8 cellular contexts compared by ENCODE assay signal in genomic region chr3:15427182-15427880, GRCh38. TPM values are rescaled to one million over a fixed set of nuclear protein-coding genes. Genes with fewer than 3 reads are reported as not detected.
DNase-seq lines count a peak whose midpoint lies in the region; TF ChIP-seq lines count a peak whose summit lies in the region.

Gene EAF1 (plus strand): TSS chr3:15427598. CDS start chr3:15427780, 182 bp downstream.
Gene METTL6 (minus strand): TSS chr3:15427544. CDS start chr3:15426511, 1,033 bp downstream.

- H3K9ac ChIP-seq in GM23248 (peak within 1 kb of the TSS; percentile 95), neuronal stem cell (ENCODE audit: low read depth, low read length, poor library complexity) (peak within 1 kb of the TSS; percentile 92)

- no peak within 1 kb of the TSS for H2BK15ac ChIP-seq in neuronal stem cell (ENCODE audit: low read length)

- H4K8ac ChIP-seq in neuronal stem cell (ENCODE audit: low read depth, low read length): peak within 1 kb of the TSS; percentile 54

- peak within 1 kb of the TSS; percentile 97 for H3K14ac ChIP-seq in neuronal stem cell (ENCODE audit: low read length)

- peak within 1 kb of the TSS; percentile 96 for H3K4me2 ChIP-seq in GM23248 (ENCODE audit: unreplicated experiment)
- peak within 1 kb of the TSS; percentile 75 for H3K4me2 ChIP-seq in neuronal stem cell (ENCODE audit: insufficient read depth, low read length, poor library complexity, severe bottlenecking)

- no peaks in the 10 kb centered on the region for H3K27me3 ChIP-seq in GM23248 (replicated peaks; ENCODE audit: insufficient read depth)
- no peaks in the 10 kb centered on the region for H3K27me3 ChIP-seq in neuronal stem cell (ENCODE audit: control insufficient read depth in 3 of 3, insufficient read depth in 3 of 3, low read depth in 1 of 3, low read length in 3 of 3)

- H3K27ac ChIP-seq in GM23248 (peak within 1 kb of the TSS; percentile 92), neuronal stem cell (replicated peaks; ENCODE audit: low read length) (peak within 1 kb of the TSS; percentile 69)

- H4K20me1 ChIP-seq in GM23248 (ENCODE audit: insufficient read depth): no peaks in the 10 kb centered on the region

- peak within 1 kb of the TSS; percentile 88 for H2BK5ac ChIP-seq in neuronal stem cell (ENCODE audit: low read length)

- no peak within 1 kb of the TSS for H3K4ac ChIP-seq in neuronal stem cell (ENCODE audit: low read length)

- DNase-seq in EH (ENCODE audit: low read depth): peak; percentile 82
- peak; percentile 91 for DNase-seq in GM23248
- peak; percentile 76 for DNase-seq in LHCN-M2 (ENCODE audit: low read depth)
- peak; percentile 78 for DNase-seq in SIG-M5 treated with dmso at 0.1 percent for 504 hours (lab: John Stamatoyannopoulos, UW; ENCODE audit: unreplicated experiment)
- DNase-seq in activated gamma-delta T cell treated with Interleukin-2 at 50 U/mL for 16 hours: peak; percentile 84
- peak; percentile 78 for DNase-seq in foreskin melanocyte
- DNase-seq in neuronal stem cell (ENCODE audit: low spot score): peak; percentile 65

- TF ChIP-seq CTCF in subcutaneous adipose tissue (IDR thresholded peaks at IDR 0.05; ENCODE audit: low read depth): no peak

- 1 to 2% methylated on average over 49 to 52 of the region's 52 CpGs for WGBS in GM23248 (ENCODE audit: low coverage in 1 of 2, low lambda C conversion rate in 2 of 2, missing lambda C conversion rate in 2 of 2), 2 experiments
- WGBS in neuronal stem cell (ENCODE audit: extremely low coverage in 2 of 2, insufficient read length in 2 of 2, insufficient replicate concordance in 1 of 2), 2 donors: no CpG with 5 or more reads among the region's 52 CpGs

- peak within 1 kb of the TSS; percentile 99 for H3K4me3 ChIP-seq in GM23248
- peak within 1 kb of the TSS; percentile 83 to 93 for H3K4me3 ChIP-seq in neuronal stem cell (ENCODE audit: low read length in 2 of 2)

- H3K4me1 ChIP-seq in GM23248 (ENCODE audit: insufficient read depth) (peaks cover 19% of the 10 kb centered on the region), neuronal stem cell (ENCODE audit: control insufficient read depth in 2 of 2, insufficient read depth in 1 of 2, low read depth in 1 of 2, low read length in 2 of 2) (peaks cover 6 to 7% of the 10 kb centered on the region in 2 donors)

- peak within 1 kb of the TSS; percentile 65 for H2AK5ac ChIP-seq in neuronal stem cell (ENCODE audit: low read depth, low read length)

- H3K23ac ChIP-seq in neuronal stem cell (ENCODE audit: low read depth, low read length, poor library complexity): peak within 1 kb of the TSS; percentile 63

- H3F3A ChIP-seq in GM23248 (ENCODE audit: insufficient read depth): peaks cover 14% of the 10 kb centered on the region; the same call in 1 of the 2 replicates

- in situ Hi-C loops in GM23248 (cut with MboI): loop anchor here (10.0 kb wide), 1 partner anchor 127 kb away; no protein-coding TSS in a partner anchor

- peaks cover 8% of the 10 kb centered on the region for H3K79me1 ChIP-seq in neuronal stem cell (ENCODE audit: low read depth, low read length)

- H3K18ac ChIP-seq in neuronal stem cell (ENCODE audit: low read length): peak within 1 kb of the TSS; percentile 99

- H3K79me2 ChIP-seq in GM23248 (ENCODE audit: insufficient read depth): peaks cover 81% of the 10 kb centered on the region

- H4K91ac ChIP-seq in neuronal stem cell (ENCODE audit: low read depth, low read length, poor library complexity): no peak within 1 kb of the TSS

- no peak within 1 kb of the TSS for H2BK12ac ChIP-seq in neuronal stem cell (ENCODE audit: low read length)

- no peaks in the 10 kb centered on the region for H3K9me2 ChIP-seq in GM23248 (ENCODE audit: insufficient read depth)

- H2BK120ac ChIP-seq in neuronal stem cell (ENCODE audit: low read depth, low read length): peak within 1 kb of the TSS; percentile 61

- H2AFZ ChIP-seq in GM23248 (peak within 1 kb of the TSS; percentile 97), neuronal stem cell (ENCODE audit: low read length) (peak within 1 kb of the TSS; percentile 98)

- H3K9me3 ChIP-seq in GM23248 (ENCODE audit: low read depth) (no peaks in the 10 kb centered on the region), neuronal stem cell (replicated peaks in 1 of 2; ENCODE audit: control insufficient read depth in 2 of 2, insufficient read depth in 1 of 2, low read depth in 1 of 2, low read length in 2 of 2) (no peaks in the 10 kb centered on the region)

- H3K36me3 ChIP-seq in GM23248 (ENCODE audit: low read depth) (peaks cover 30% of the 10 kb centered on the region), neuronal stem cell (replicated peaks in 1 of 2; ENCODE audit: control insufficient read depth in 2 of 2, insufficient read depth in 2 of 2, low read length in 2 of 2) (peaks cover 17 to 71% of the 10 kb centered on the region in 2 donors)

RNA-seq across cellular contexts. Expression of gene EAF1, which starts in this region (rescaled TPM):
- total RNA-seq in GM23248 (2014; rRNA removed; shearing (Covaris generic)): 16.9 and 20.9 TPM in 2 replicates
- 7.1 and 7.2 TPM in 2 replicates for polyA plus RNA-seq in GM23248 (2016; fragmentation: Nextera tagmentation; extraction: Ambion mirVana)
- total RNA-seq in LHCN-M2 (2014; rRNA removed) (17.6 and 20.3 TPM in 2 replicates), subcutaneous adipose tissue (10 to 100 TPM; 18.5 to 33.4 (median 21.6) TPM)
- polyA plus RNA-seq in LHCN-M2 (2012): 6.2 TPM
- polyA plus RNA-seq in neuronal stem cell (2013, experiment 1 of 2): 18.8 TPM
- 17.9 TPM for polyA plus RNA-seq in neuronal stem cell (2013, experiment 2 of 2)

RNA-seq across cellular contexts. Expression of gene METTL6, which starts in this region (rescaled TPM):
- total RNA-seq in GM23248 (2014; rRNA removed; shearing (Covaris generic)): 24.2 and 30.9 TPM in 2 replicates
- 20.8 and 21.6 TPM in 2 replicates for polyA plus RNA-seq in GM23248 (2016; fragmentation: Nextera tagmentation; extraction: Ambion mirVana)
- total RNA-seq in LHCN-M2 (2014; rRNA removed) (26.5 and 26.9 TPM in 2 replicates), subcutaneous adipose tissue (10 to 100 TPM in 3 of 4 donors, 1 to 10 TPM in 1; 6.0 to 15.8 (median 13.1) TPM)
- polyA plus RNA-seq in LHCN-M2 (2012): 18.0 TPM
- 15.7 TPM for polyA plus RNA-seq in neuronal stem cell (2013, experiment 1 of 2)
- polyA plus RNA-seq in neuronal stem cell (2013, experiment 2 of 2): 15.9 TPM

Comparison
In these comparisons a context has a peak if more than half of its experiments do, and no peak if none do; other contexts are left out.
1. Peak in every context shown above with its lines: DNase-seq, H3K4me3 ChIP-seq and H3K27ac ChIP-seq.